In genomic region chr12:107903377-107904061, GRCh38 we compare ENCODE assay signal across 1 cellular context.
TF ChIP-seq lines count a peak whose summit lies in the region.

No MANE protein-coding gene starts in this region.

TF ChIP-seq in GM12878, 131 proteins besides CTCF, POLR2A, EP300 and RAD21 (continued from another document and continues in another):
- TF ChIP-seq USF1 (IDR thresholded peaks at IDR 0.05; ENCODE audit: borderline replicate concordance, extremely low read length, insufficient read depth, low read depth, low read length) (no peak), ZSCAN29 (IDR thresholded peaks at IDR 0.05) (no peak), SMC3 (IDR thresholded peaks at IDR 0.05; ENCODE audit: borderline replicate concordance, low read length) (no peak), SUPT20H (IDR thresholded peaks at IDR 0.05; ENCODE audit: borderline replicate concordance, control insufficient read depth, low read depth, low read length) (no peak), ATF3 (IDR thresholded peaks at IDR 0.05; ENCODE audit: borderline replicate concordance, extremely low read depth, low read depth, low read length) (no peak), ZNF384 (IDR thresholded peaks at IDR 0.05; ENCODE audit: borderline replicate concordance, low read depth, low read length) (no peak), HDAC6 (IDR thresholded peaks at IDR 0.05; ENCODE audit: unreplicated experiment) (no peak), KLF5 (IDR thresholded peaks at IDR 0.05; ENCODE audit: partially characterized antibody) (no peak), BCL11A (IDR thresholded peaks at IDR 0.05; ENCODE audit: low read depth, low read length) (no peak), NR2C1 (IDR thresholded peaks at IDR 0.05) (no peak), ZNF207 (IDR thresholded peaks at IDR 0.05; ENCODE audit: borderline replicate concordance) (no peak), TAF1 (IDR thresholded peaks at IDR 0.05; ENCODE audit: borderline replicate concordance, low read depth, low read length) (no peak), ZNF274 (IDR thresholded peaks at IDR 0.05; ENCODE audit: insufficient read depth, insufficient read length) (no peak), REST (IDR thresholded peaks at IDR 0.05; ENCODE audit: low read depth, low read length) (no peak), ELK1 (IDR thresholded peaks at IDR 0.05; ENCODE audit: low read depth, low read length) (no peak), NFYA (IDR thresholded peaks at IDR 0.05; ENCODE audit: borderline replicate concordance, low read depth, low read length) (no peak), PML (IDR thresholded peaks at IDR 0.05; ENCODE audit: low read length) (peak; percentile 34; the same call in 1 of the 2 replicates), SUZ12 (IDR thresholded peaks at IDR 0.05; ENCODE audit: unreplicated experiment) (no peak), CREB1 (IDR thresholded peaks at IDR 0.05; ENCODE audit: low read depth) (peak; percentile 68; the same call in 1 of the 2 replicates), HDGF (IDR thresholded peaks at IDR 0.05) (no peak), JUNB (IDR thresholded peaks at IDR 0.05) (no peak), SMAD1 (IDR thresholded peaks at IDR 0.05; ENCODE audit: low read depth, partially characterized antibody) (no peak), TCF7 (IDR thresholded peaks at IDR 0.05; ENCODE audit: borderline replicate concordance) (no peak), NRF1 (conservative IDR thresholded peaks at IDR 0.05; ENCODE audit: low read depth, low read length) (peak; percentile 24; the same call in 1 of the 2 replicates), ZBTB11 (CRISPR knock-in tag; IDR thresholded peaks at IDR 0.05) (no peak), SKIL (IDR thresholded peaks at IDR 0.05; ENCODE audit: low read depth, poor library complexity, severe bottlenecking) (no peak), BMI1 (IDR thresholded peaks at IDR 0.05; ENCODE audit: borderline replicate concordance) (no peak), RELB (IDR thresholded peaks at IDR 0.05; ENCODE audit: low read depth) (no peak), SRF (IDR thresholded peaks at IDR 0.05; ENCODE audit: low read depth in 2 of 2, low read length in 2 of 2) (no peak), TARDBP (IDR thresholded peaks at IDR 0.05; ENCODE audit: borderline replicate concordance) (no peak), FOS (IDR thresholded peaks at IDR 0.05; ENCODE audit: borderline replicate concordance, extremely low read depth, insufficient read length) (no peak), RAD51 (IDR thresholded peaks at IDR 0.05) (no peak), BCL3 (IDR thresholded peaks at IDR 0.05; ENCODE audit: borderline replicate concordance, insufficient read depth, low read depth, low read length, poor library complexity, severe bottlenecking) (no peak), ZZZ3 (IDR thresholded peaks at IDR 0.05; ENCODE audit: control insufficient read depth, insufficient read length, low read depth) (no peak), NR2F1 (conservative IDR thresholded peaks at IDR 0.05) (0 out of 2 replicates have a peak, but pooled peaks have one; percentile 19), SMAD5 (IDR thresholded peaks at IDR 0.05; ENCODE audit: low read depth) (no peak), CUX1 (IDR thresholded peaks at IDR 0.05; ENCODE audit: insufficient replicate concordance, low read depth, low read length) (no peak)
